Comparison of ENCODE assay signal across 9 cellular contexts in the genomic region with DNA sequence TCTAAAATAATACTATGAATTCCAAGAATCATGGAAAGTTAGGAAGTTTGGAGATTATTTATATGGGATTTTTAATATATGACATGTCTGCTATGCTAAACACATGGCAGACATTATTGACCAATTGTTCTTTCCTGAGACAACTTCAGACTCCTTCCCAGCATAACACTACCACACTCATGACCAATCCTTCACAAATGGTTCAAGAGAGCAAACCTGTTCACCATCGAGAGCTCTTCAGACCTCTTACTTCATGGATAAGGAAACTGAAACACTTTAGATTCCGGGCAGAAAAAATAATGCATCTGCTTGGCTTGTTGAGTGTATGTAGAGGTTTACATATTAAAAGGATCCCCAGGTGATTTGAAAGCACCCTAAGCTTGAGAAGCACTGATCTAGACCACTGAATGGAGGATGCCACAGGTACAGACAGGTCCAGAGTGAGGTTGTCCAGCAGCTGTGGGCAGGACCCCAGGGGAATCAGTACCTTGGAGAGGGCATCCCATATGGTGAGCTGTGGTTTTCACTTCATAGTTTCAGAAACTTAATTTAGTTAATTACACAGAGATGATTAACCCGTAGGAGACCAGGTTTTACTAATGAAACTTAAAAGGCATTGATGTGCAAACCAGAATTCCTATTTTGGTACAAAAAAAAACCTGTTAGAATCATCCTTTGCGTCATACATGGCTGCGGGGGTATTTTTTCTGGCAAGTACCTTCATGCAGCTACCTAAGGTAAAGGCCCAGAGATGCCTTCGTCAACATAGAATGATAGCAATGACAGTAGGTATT.
DNase-seq lines count a peak whose midpoint lies in the region; ATAC-seq and TF ChIP-seq lines count a peak whose summit lies in the region.
"Had no signal": no experiment of that assay in that cellular context is flagged by ENCODE, and none has a peak within 500 bp of the region (broad histone marks: within the 10 kb centered on the region; RNA-seq: fewer than 3 reads in every experiment).

No MANE protein-coding gene starts in this region.

- no peaks in the 10 kb centered on the region for H3K79me1 ChIP-seq in mesenchymal stem cell (replicated peaks; ENCODE audit: low read length, poor library complexity, severe bottlenecking)

- no peaks in the 10 kb centered on the region for H3K36me3 ChIP-seq in mesenchymal stem cell (ENCODE audit: control insufficient read depth in 1 of 2, insufficient read depth in 2 of 2, low read depth in 1 of 2, low read length in 2 of 2)
- H3K36me3 ChIP-seq in heart left ventricle: no peaks in the 10 kb centered on the region
- no peaks in the 10 kb centered on the region for H3K36me3 ChIP-seq in CD4-positive, alpha-beta memory T cell (ENCODE audit: insufficient read depth, low read length)

- intact Hi-C loops in heart left ventricle (cut with DNase I): no loop called here
- intact Hi-C loops in CD4-positive, alpha-beta memory T cell (cut with micrococcal nuclease): no loop called here

- H4K91ac ChIP-seq in mesenchymal stem cell (ENCODE audit: low read length): no peak overlapping the region

- H3K27me3 ChIP-seq in mesenchymal stem cell (ENCODE audit: control insufficient read depth in 1 of 2, insufficient read depth in 1 of 2, low read length in 2 of 2): peaks cover 0 to 16% of the 10 kb centered on the region in 2 experiments
- no peaks in the 10 kb centered on the region for H3K27me3 ChIP-seq in heart left ventricle
- no peaks in the 10 kb centered on the region for H3K27me3 ChIP-seq in CD4-positive, alpha-beta memory T cell (ENCODE audit: insufficient read depth, low read length)

- H3K27ac ChIP-seq in mesenchymal stem cell (ENCODE audit: low read length, poor library complexity, severe bottlenecking) (no peak overlapping the region), heart left ventricle (no peak overlapping the region)
- no peak overlapping the region for H3K27ac ChIP-seq in CD4-positive, alpha-beta memory T cell (ENCODE audit: low read depth, low read length)

- H2BK120ac ChIP-seq in mesenchymal stem cell (ENCODE audit: low read depth, low read length): no peak overlapping the region

- H3K4me3 Mint-ChIP-seq in activated naive CD4-positive, alpha-beta T cell treated with anti-CD3 and anti-CD28 coated beads, Interleukin-2, amount 10 ng/mL, durations not matched to agents 7 days and 5 days: no peak overlapping the region
- H3K4me3 Mint-ChIP-seq in CD4-positive, alpha-beta memory T cell: no peak overlapping the region
- H3K4me3 Mint-ChIP-seq: activated naive CD8-positive, alpha-beta T cell treated with anti-CD3 and anti-CD28 coated beads, Interleukin-2, amount 10 ng/mL, durations not matched to agents 7 days and 5 days had no signal

- 94% methylated on average over 6 of the region's 6 CpGs for WGBS in mesenchymal stem cell
- WGBS in heart left ventricle, 4 donors: 76 to 86% (median 84%) methylated on average over 6 of the region's 6 CpGs

- H2BK5ac ChIP-seq in mesenchymal stem cell (ENCODE audit: low read depth, low read length, poor library complexity, severe bottlenecking): no peak overlapping the region

- H3K9ac ChIP-seq in mesenchymal stem cell (ENCODE audit: low read length): no peak overlapping the region

- H4K8ac ChIP-seq in mesenchymal stem cell (ENCODE audit: low read length): no peak overlapping the region

- no peak overlapping the region for H2AK5ac ChIP-seq in mesenchymal stem cell (ENCODE audit: low read length, severe bottlenecking)

- peaks cover 5% of the 10 kb centered on the region for H3K4me1 ChIP-seq in mesenchymal stem cell (ENCODE audit: control insufficient read depth, insufficient read depth, low read depth, low read length)
- H3K4me1 ChIP-seq in heart left ventricle: peaks cover 0 to 12% (median 0%) of the 10 kb centered on the region in 12 donors
- no peaks in the 10 kb centered on the region for H3K4me1 ChIP-seq in CD4-positive, alpha-beta memory T cell (ENCODE audit: insufficient read depth, low read length)

- H3K27me3 Mint-ChIP-seq in activated naive CD4-positive, alpha-beta T cell treated with anti-CD3 and anti-CD28 coated beads, Interleukin-2, amount 10 ng/mL, durations not matched to agents 7 days and 5 days: no peaks in the 10 kb centered on the region
- H3K27me3 Mint-ChIP-seq in CD4-positive, alpha-beta memory T cell: peaks cover 0 to 6% of the 10 kb centered on the region in 2 donors

- H3K27ac Mint-ChIP-seq in activated naive CD4-positive, alpha-beta T cell treated with anti-CD3 and anti-CD28 coated beads, Interleukin-2, amount 10 ng/mL, durations not matched to agents 7 days and 5 days: no peak overlapping the region
- H3K27ac Mint-ChIP-seq in CD4-positive, alpha-beta memory T cell: no peak overlapping the region
- H3K27ac Mint-ChIP-seq: activated naive CD8-positive, alpha-beta T cell treated with anti-CD3 and anti-CD28 coated beads, Interleukin-2, amount 10 ng/mL, durations not matched to agents 7 days and 5 days had no signal

- no peak for TF ChIP-seq CTCF in heart left ventricle (IDR thresholded peaks at IDR 0.05)

- H3K4me1 Mint-ChIP-seq in activated naive CD4-positive, alpha-beta T cell treated with anti-CD3 and anti-CD28 coated beads, Interleukin-2, amount 10 ng/mL, durations not matched to agents 7 days and 5 days: no peaks in the 10 kb centered on the region
- H3K4me1 Mint-ChIP-seq in CD4-positive, alpha-beta memory T cell: no peaks in the 10 kb centered on the region
- H3K4me1 Mint-ChIP-seq: activated naive CD8-positive, alpha-beta T cell treated with anti-CD3 and anti-CD28 coated beads, Interleukin-2, amount 10 ng/mL, durations not matched to agents 7 days and 5 days had no signal

- POLR2A ChIA-PET in CD4-positive, alpha-beta memory T cell (lab: Charles Lee; ENCODE audit: partially characterized antibody): no interaction called here

- no peak for TF ChIP-seq POLR2A in heart left ventricle (IDR thresholded peaks at IDR 0.05)

- H3K14ac ChIP-seq in mesenchymal stem cell (ENCODE audit: low read length in 2 of 2): no peak overlapping the region

- CTCF ChIA-PET in activated naive CD4-positive, alpha-beta T cell treated with anti-CD3 and anti-CD28 coated beads, Interleukin-2, amount 10 ng/mL, durations not matched to agents 7 days and 5 days (lab: Charles Lee): no interaction called here
- CTCF ChIA-PET in CD4-positive, alpha-beta memory T cell (lab: Charles Lee; ENCODE audit: partially characterized antibody): no interaction called here

- no peak overlapping the region for H2BK12ac ChIP-seq in mesenchymal stem cell (ENCODE audit: low read length in 2 of 2)

- H3K4me3 ChIP-seq in mesenchymal stem cell (ENCODE audit: insufficient read depth in 1 of 2, low read depth in 1 of 2, low read length in 2 of 2) (no peak overlapping the region), heart left ventricle (no peak overlapping the region)
- H3K4me3 ChIP-seq in CD4-positive, alpha-beta memory T cell (ENCODE audit: low read length in 2 of 2): no peak overlapping the region

- no peak overlapping the region for H3K4me2 ChIP-seq in mesenchymal stem cell (ENCODE audit: low read length, poor library complexity, severe bottlenecking)

- H3K18ac ChIP-seq in mesenchymal stem cell (ENCODE audit: low read depth in 1 of 2, low read length in 2 of 2): no peak overlapping the region

- H2BK15ac ChIP-seq in mesenchymal stem cell (ENCODE audit: low read depth, poor library complexity, severe bottlenecking): no peak overlapping the region

- peak; percentile 23 for DNase-seq in LoVo (ENCODE audit: low spot score)
- peak; percentile 27 for DNase-seq in mesenchymal stem cell
- DNase-seq in activated naive CD4-positive, alpha-beta T cell treated with anti-CD3 and anti-CD28 coated beads, Interleukin-2, amount 10 ng/mL, durations not matched to agents 7 days and 5 days: no peak
- DNase-seq in heart left ventricle: no peak
- no peak for DNase-seq in NCI-H345 (lab: John Stamatoyannopoulos, UW)
- no peak for DNase-seq in CD4-positive, alpha-beta memory T cell
- DNase-seq: activated naive CD8-positive, alpha-beta T cell treated with anti-CD3 and anti-CD28 coated beads, Interleukin-2, amount 10 ng/mL, durations not matched to agents 7 days and 5 days had no signal

- H3K36me3 Mint-ChIP-seq in activated naive CD4-positive, alpha-beta T cell treated with anti-CD3 and anti-CD28 coated beads, Interleukin-2, amount 10 ng/mL, durations not matched to agents 7 days and 5 days: no peaks in the 10 kb centered on the region
- no peaks in the 10 kb centered on the region for H3K36me3 Mint-ChIP-seq in CD4-positive, alpha-beta memory T cell
- H3K36me3 Mint-ChIP-seq: activated naive CD8-positive, alpha-beta T cell treated with anti-CD3 and anti-CD28 coated beads, Interleukin-2, amount 10 ng/mL, durations not matched to agents 7 days and 5 days had no signal

- H3K9me3 ChIP-seq in mesenchymal stem cell (ENCODE audit: control insufficient read depth, low read length) (no peaks in the 10 kb centered on the region), heart left ventricle (no peaks in the 10 kb centered on the region)
- H3K9me3 ChIP-seq in CD4-positive, alpha-beta memory T cell (ENCODE audit: control insufficient read depth in 1 of 2, low read length in 2 of 2): no peaks in the 10 kb centered on the region

- no peaks in the 10 kb centered on the region for H3K9me3 Mint-ChIP-seq in activated naive CD4-positive, alpha-beta T cell treated with anti-CD3 and anti-CD28 coated beads, Interleukin-2, amount 10 ng/mL, durations not matched to agents 7 days and 5 days
- H3K9me3 Mint-ChIP-seq in CD4-positive, alpha-beta memory T cell: peaks cover 0 to 5% (median 0%) of the 10 kb centered on the region in 8 donors
- H3K9me3 Mint-ChIP-seq: activated naive CD8-positive, alpha-beta T cell treated with anti-CD3 and anti-CD28 coated beads, Interleukin-2, amount 10 ng/mL, durations not matched to agents 7 days and 5 days had no signal

- ATAC-seq in GM18909 (IDR thresholded peaks at IDR 0.05; ENCODE audit: poor library complexity, unreplicated experiment): peak; percentile 91
- peak; percentile 80 for ATAC-seq in HG02678 (IDR thresholded peaks at IDR 0.05; ENCODE audit: unreplicated experiment)
- no peak for ATAC-seq in heart left ventricle

- no peak overlapping the region for H3K4ac ChIP-seq in mesenchymal stem cell (ENCODE audit: low read depth in 1 of 2, low read length in 2 of 2)

- no peak overlapping the region for H2AFZ ChIP-seq in mesenchymal stem cell (ENCODE audit: low read depth, low read length)

- no peak overlapping the region for H3K23ac ChIP-seq in mesenchymal stem cell (ENCODE audit: low read length in 2 of 2)

Comparison
In these comparisons a context has a peak if more than half of its experiments do, and no peak if none do; other contexts are left out.
1. ATAC-seq: peak in GM18909 (single experiment) and HG02678 (single experiment); none in heart left ventricle (0 of 4).
2. DNase-seq: peak in LoVo (single experiment) and mesenchymal stem cell (single experiment); none in activated naive CD4-positive, alpha-beta T cell treated with anti-CD3 and anti-CD28 coated beads, Interleukin-2, amount 10 ng/mL, durations not matched to agents 7 days and 5 days (single experiment), heart left ventricle (0 of 5), NCI-H345 (single experiment) and CD4-positive, alpha-beta memory T cell (0 of 5).